In genomic region chr17:48830840-48831548, GRCh38 we compare ENCODE assay signal across 1 cellular context.
TF ChIP-seq lines count a peak whose summit lies in the region.

A gene with protein sequence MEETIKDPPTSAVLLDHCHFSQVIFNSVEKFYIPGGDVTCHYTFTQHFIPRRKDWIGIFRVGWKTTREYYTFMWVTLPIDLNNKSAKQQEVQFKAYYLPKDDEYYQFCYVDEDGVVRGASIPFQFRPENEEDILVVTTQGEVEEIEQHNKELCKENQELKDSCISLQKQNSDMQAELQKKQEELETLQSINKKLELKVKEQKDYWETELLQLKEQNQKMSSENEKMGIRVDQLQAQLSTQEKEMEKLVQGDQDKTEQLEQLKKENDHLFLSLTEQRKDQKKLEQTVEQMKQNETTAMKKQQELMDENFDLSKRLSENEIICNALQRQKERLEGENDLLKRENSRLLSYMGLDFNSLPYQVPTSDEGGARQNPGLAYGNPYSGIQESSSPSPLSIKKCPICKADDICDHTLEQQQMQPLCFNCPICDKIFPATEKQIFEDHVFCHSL (plus strand): TSS chr17:48831035. CDS start chr17:48841708, 10,673 bp downstream.

TF ChIP-seq in K562, 482 proteins besides CTCF, POLR2A, EP300 and RAD21 (continued from another document and continues in another):
- TF ChIP-seq ETV6 (IDR thresholded peaks at IDR 0.05; ENCODE audit: borderline replicate concordance in 1 of 2, low read depth in 2 of 2, low read length in 1 of 2) (no peak), ETV6 (CRISPR knock-in tag; IDR thresholded peaks at IDR 0.05; ENCODE audit: borderline replicate concordance) (no peak), RAD51 (IDR thresholded peaks at IDR 0.05; ENCODE audit: borderline replicate concordance, low read depth) (no peak), ZNF140 (CRISPR knock-in tag; IDR thresholded peaks at IDR 0.05) (no peak), CEBPZ (IDR thresholded peaks at IDR 0.05; ENCODE audit: borderline replicate concordance, low read depth, low read length) (no peak), NR4A1 (CRISPR knock-in tag; IDR thresholded peaks at IDR 0.05) (no peak), NR4A1 (tag; IDR thresholded peaks at IDR 0.05) (0 out of 2 replicates have a peak, but pooled peaks have one; percentile 49), ID3 (CRISPR knock-in tag; IDR thresholded peaks at IDR 0.05) (no peak), ID3 (tag; IDR thresholded peaks at IDR 0.05) (peak; percentile 49; the same call in 1 of the 2 replicates), HNRNPUL1 (IDR thresholded peaks at IDR 0.05; ENCODE audit: low read length) (no peak), ILK (tag; IDR thresholded peaks at IDR 0.05; ENCODE audit: borderline replicate concordance, low read depth) (no peak), BRD4 (IDR thresholded peaks at IDR 0.05) (no peak), PHF20 (IDR thresholded peaks at IDR 0.05; ENCODE audit: partially characterized antibody) (no peak), SIX5 (IDR thresholded peaks at IDR 0.05; ENCODE audit: borderline replicate concordance in 1 of 2, insufficient read depth in 1 of 2, low read depth in 1 of 2, low read length in 2 of 2) (peak; percentile 75 to 81), ZNF561 (CRISPR knock-in tag; conservative IDR thresholded peaks at IDR 0.05) (no peak), CHCHD3 (CRISPR knock-in tag; IDR thresholded peaks at IDR 0.05) (no peak), HLTF (IDR thresholded peaks at IDR 0.05) (no peak), OTX1 (CRISPR knock-in tag; IDR thresholded peaks at IDR 0.05) (no peak), NFIC (IDR thresholded peaks at IDR 0.05) (no peak), MAFK (IDR thresholded peaks at IDR 0.05; ENCODE audit: low read length) (no peak), MAFF (IDR thresholded peaks at IDR 0.05; ENCODE audit: low read length) (no peak), ZNF444 (CRISPR knock-in tag; IDR thresholded peaks at IDR 0.05) (no peak), TFAM (CRISPR knock-in tag; conservative IDR thresholded peaks at IDR 0.05) (no peak), GATAD2A (IDR thresholded peaks at IDR 0.05) (peak; percentile 36; the same call in 1 of the 2 replicates), HSF4 (CRISPR knock-in tag; IDR thresholded peaks at IDR 0.05; ENCODE audit: borderline replicate concordance) (no peak), ZBTB17 (CRISPR knock-in tag; IDR thresholded peaks at IDR 0.05) (0 out of 2 replicates have a peak, but pooled peaks have one; percentile 75), ZNF436 (CRISPR knock-in tag; IDR thresholded peaks at IDR 0.05) (no peak), CSDE1 (IDR thresholded peaks at IDR 0.05) (no peak)
- TF ChIP-seq, protein P1, sequence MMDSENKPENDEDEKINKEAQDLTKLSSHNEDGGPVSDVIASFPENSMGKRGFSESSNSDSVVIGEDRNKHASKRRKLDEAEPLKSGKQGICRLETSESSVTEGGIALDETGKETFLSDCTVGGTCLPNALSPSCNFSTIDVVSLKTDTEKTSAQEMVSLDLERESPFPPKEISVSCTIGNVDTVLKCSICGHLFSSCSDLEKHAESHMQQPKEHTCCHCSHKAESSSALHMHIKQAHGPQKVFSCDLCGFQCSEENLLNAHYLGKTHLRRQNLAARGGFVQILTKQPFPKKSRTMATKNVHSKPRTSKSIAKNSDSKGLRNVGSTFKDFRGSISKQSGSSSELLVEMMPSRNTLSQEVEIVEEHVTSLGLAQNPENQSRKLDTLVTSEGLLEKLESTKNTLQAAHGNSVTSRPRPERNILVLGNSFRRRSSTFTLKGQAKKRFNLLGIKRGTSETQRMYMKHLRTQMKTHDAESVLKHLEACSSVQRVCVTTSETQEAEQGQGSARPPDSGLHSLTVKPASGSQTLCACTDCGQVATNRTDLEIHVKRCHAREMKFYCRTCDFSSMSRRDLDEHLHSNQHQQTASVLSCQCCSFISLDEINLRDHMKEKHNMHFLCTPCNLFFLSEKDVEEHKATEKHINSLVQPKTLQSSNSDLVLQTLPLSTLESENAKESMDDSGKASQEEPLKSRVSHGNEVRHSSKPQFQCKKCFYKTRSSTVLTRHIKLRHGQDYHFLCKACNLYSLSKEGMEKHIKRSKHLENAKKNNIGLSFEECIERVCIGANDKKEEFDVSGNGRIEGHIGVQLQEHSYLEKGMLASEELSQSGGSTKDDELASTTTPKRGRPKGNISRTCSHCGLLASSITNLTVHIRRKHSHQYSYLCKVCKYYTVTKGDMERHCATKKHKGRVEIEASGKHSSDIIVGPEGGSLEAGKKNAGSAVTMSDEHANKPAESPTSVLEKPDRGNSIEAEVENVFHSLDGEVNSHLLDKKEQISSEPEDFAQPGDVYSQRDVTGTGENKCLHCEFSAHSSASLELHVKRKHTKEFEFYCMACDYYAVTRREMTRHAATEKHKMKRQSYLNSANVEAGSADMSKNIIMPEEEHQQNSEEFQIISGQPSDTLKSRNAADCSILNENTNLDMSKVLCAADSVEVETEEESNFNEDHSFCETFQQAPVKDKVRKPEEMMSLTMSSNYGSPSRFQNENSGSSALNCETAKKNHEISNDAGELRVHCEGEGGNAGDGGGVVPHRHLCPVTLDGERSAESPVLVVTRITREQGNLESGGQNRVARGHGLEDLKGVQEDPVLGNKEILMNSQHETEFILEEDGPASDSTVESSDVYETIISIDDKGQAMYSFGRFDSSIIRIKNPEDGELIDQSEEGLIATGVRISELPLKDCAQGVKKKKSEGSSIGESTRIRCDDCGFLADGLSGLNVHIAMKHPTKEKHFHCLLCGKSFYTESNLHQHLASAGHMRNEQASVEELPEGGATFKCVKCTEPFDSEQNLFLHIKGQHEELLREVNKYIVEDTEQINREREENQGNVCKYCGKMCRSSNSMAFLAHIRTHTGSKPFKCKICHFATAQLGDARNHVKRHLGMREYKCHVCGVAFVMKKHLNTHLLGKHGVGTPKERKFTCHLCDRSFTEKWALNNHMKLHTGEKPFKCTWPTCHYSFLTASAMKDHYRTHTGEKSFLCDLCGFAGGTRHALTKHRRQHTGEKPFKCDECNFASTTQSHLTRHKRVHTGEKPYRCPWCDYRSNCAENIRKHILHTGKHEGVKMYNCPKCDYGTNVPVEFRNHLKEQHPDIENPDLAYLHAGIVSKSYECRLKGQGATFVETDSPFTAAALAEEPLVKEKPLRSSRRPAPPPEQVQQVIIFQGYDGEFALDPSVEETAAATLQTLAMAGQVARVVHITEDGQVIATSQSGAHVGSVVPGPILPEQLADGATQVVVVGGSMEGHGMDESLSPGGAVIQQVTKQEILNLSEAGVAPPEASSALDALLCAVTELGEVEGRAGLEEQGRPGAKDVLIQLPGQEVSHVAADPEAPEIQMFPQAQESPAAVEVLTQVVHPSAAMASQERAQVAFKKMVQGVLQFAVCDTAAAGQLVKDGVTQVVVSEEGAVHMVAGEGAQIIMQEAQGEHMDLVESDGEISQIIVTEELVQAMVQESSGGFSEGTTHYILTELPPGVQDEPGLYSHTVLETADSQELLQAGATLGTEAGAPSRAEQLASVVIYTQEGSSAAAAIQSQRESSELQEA (IDR thresholded peaks at IDR 0.05; ENCODE audit: low read depth): no peak
- TF ChIP-seq, protein P2, sequence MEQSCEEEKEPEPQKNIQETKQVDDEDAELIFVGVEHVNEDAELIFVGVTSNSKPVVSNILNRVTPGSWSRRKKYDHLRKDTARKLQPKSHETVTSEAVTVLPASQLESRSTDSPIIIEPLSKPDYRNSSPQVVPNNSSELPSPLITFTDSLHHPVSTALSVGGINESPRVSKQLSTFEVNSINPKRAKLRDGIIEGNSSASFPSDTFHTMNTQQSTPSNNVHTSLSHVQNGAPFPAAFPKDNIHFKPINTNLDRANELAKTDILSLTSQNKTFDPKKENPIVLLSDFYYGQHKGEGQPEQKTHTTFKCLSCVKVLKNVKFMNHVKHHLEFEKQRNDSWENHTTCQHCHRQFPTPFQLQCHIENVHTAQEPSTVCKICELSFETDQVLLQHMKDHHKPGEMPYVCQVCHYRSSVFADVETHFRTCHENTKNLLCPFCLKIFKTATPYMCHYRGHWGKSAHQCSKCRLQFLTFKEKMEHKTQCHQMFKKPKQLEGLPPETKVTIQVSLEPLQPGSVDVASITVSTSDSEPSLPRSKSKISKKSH (CRISPR knock-in tag; IDR thresholded peaks at IDR 0.05): no peak
- TF ChIP-seq, protein P3, sequence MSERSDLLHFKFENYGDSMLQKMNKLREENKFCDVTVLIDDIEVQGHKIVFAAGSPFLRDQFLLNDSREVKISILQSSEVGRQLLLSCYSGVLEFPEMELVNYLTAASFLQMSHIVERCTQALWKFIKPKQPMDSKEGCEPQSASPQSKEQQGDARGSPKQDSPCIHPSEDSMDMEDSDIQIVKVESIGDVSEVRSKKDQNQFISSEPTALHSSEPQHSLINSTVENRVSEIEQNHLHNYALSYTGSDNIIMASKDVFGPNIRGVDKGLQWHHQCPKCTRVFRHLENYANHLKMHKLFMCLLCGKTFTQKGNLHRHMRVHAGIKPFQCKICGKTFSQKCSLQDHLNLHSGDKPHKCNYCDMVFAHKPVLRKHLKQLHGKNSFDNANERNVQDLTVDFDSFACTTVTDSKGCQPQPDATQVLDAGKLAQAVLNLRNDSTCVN (CRISPR knock-in tag; IDR thresholded peaks at IDR 0.05): no peak
- TF ChIP-seq, protein P4, sequence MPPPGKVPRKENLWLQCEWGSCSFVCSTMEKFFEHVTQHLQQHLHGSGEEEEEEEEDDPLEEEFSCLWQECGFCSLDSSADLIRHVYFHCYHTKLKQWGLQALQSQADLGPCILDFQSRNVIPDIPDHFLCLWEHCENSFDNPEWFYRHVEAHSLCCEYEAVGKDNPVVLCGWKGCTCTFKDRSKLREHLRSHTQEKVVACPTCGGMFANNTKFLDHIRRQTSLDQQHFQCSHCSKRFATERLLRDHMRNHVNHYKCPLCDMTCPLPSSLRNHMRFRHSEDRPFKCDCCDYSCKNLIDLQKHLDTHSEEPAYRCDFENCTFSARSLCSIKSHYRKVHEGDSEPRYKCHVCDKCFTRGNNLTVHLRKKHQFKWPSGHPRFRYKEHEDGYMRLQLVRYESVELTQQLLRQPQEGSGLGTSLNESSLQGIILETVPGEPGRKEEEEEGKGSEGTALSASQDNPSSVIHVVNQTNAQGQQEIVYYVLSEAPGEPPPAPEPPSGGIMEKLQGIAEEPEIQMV (tag; conservative IDR thresholded peaks at IDR 0.05; ENCODE audit: low read depth): no peak
- TF ChIP-seq, protein P5, sequence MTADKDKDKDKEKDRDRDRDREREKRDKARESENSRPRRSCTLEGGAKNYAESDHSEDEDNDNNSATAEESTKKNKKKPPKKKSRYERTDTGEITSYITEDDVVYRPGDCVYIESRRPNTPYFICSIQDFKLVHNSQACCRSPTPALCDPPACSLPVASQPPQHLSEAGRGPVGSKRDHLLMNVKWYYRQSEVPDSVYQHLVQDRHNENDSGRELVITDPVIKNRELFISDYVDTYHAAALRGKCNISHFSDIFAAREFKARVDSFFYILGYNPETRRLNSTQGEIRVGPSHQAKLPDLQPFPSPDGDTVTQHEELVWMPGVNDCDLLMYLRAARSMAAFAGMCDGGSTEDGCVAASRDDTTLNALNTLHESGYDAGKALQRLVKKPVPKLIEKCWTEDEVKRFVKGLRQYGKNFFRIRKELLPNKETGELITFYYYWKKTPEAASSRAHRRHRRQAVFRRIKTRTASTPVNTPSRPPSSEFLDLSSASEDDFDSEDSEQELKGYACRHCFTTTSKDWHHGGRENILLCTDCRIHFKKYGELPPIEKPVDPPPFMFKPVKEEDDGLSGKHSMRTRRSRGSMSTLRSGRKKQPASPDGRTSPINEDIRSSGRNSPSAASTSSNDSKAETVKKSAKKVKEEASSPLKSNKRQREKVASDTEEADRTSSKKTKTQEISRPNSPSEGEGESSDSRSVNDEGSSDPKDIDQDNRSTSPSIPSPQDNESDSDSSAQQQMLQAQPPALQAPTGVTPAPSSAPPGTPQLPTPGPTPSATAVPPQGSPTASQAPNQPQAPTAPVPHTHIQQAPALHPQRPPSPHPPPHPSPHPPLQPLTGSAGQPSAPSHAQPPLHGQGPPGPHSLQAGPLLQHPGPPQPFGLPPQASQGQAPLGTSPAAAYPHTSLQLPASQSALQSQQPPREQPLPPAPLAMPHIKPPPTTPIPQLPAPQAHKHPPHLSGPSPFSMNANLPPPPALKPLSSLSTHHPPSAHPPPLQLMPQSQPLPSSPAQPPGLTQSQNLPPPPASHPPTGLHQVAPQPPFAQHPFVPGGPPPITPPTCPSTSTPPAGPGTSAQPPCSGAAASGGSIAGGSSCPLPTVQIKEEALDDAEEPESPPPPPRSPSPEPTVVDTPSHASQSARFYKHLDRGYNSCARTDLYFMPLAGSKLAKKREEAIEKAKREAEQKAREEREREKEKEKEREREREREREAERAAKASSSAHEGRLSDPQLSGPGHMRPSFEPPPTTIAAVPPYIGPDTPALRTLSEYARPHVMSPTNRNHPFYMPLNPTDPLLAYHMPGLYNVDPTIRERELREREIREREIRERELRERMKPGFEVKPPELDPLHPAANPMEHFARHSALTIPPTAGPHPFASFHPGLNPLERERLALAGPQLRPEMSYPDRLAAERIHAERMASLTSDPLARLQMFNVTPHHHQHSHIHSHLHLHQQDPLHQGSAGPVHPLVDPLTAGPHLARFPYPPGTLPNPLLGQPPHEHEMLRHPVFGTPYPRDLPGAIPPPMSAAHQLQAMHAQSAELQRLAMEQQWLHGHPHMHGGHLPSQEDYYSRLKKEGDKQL (CRISPR knock-in tag; IDR thresholded peaks at IDR 0.05; ENCODE audit: borderline replicate concordance): no peak
